1 cellular context compared by ENCODE assay signal in genomic region chr1:117758444-117759316, GRCh38.
TF ChIP-seq lines count a peak whose summit lies in the region.

No MANE protein-coding gene starts in this region.

TF ChIP-seq in HEK293, 187 proteins besides CTCF, POLR2A, EP300 and RAD21 (continued from another document and continues in another):
- TF ChIP-seq ZBTB8A (tag by site-specific recombination; IDR thresholded peaks at IDR 0.05) (peak; percentile 82), ZNF391 (tag by site-specific recombination; IDR thresholded peaks at IDR 0.05; ENCODE audit: borderline replicate concordance, low read depth) (0 out of 2 replicates have a peak, but pooled peaks have one; percentile 57), ZNF311 (tag by site-specific recombination; IDR thresholded peaks at IDR 0.05; ENCODE audit: borderline replicate concordance) (no peak), ZNF354C (tag by site-specific recombination; IDR thresholded peaks at IDR 0.05; ENCODE audit: borderline replicate concordance, low read depth) (no peak), YY1 (tag by site-specific recombination; IDR thresholded peaks at IDR 0.05) (0 out of 2 replicates have a peak, but pooled peaks have one; percentile 18), ZNF843 (tag by site-specific recombination; IDR thresholded peaks at IDR 0.05) (peak; percentile 42), ZNF23 (tag by site-specific recombination; IDR thresholded peaks at IDR 0.05; ENCODE audit: borderline replicate concordance) (no peak), ZNF600 (tag by site-specific recombination; IDR thresholded peaks at IDR 0.05) (peak; percentile 44; the same call in 1 of the 2 replicates), ZBTB44 (tag by site-specific recombination; IDR thresholded peaks at IDR 0.05) (no peak), ZNF274 (IDR thresholded peaks at IDR 0.05; ENCODE audit: low read length) (no peak), ZNF274 (tag by site-specific recombination; IDR thresholded peaks at IDR 0.05; ENCODE audit: borderline replicate concordance) (no peak), SCRT1 (tag by site-specific recombination; IDR thresholded peaks at IDR 0.05; ENCODE audit: borderline replicate concordance) (no peak), ZNF433 (tag by site-specific recombination; IDR thresholded peaks at IDR 0.05; ENCODE audit: low read depth) (no peak), ZNF324 (tag by site-specific recombination; IDR thresholded peaks at IDR 0.05) (peak; percentile 42; the same call in 1 of the 2 replicates), ZNF202 (tag by site-specific recombination; IDR thresholded peaks at IDR 0.05; ENCODE audit: borderline replicate concordance) (no peak), PRDM6 (tag by site-specific recombination; IDR thresholded peaks at IDR 0.05) (no peak), ZNF335 (tag by site-specific recombination; conservative IDR thresholded peaks at IDR 0.05) (peak; percentile 98), ZNF596 (tag by site-specific recombination; IDR thresholded peaks at IDR 0.05) (no peak), ZNF571 (tag by site-specific recombination; IDR thresholded peaks at IDR 0.05) (no peak), ZBTB21 (tag by site-specific recombination; IDR thresholded peaks at IDR 0.05) (0 out of 2 replicates have a peak, but pooled peaks have one; percentile 29), ZNF239 (tag by site-specific recombination; IDR thresholded peaks at IDR 0.05) (no peak), ZNF529 (tag by site-specific recombination; IDR thresholded peaks at IDR 0.05; ENCODE audit: insufficient replicate concordance) (no peak), ZNF645 (tag by site-specific recombination; IDR thresholded peaks at IDR 0.05) (no peak), ZNF555 (tag by site-specific recombination; conservative IDR thresholded peaks at IDR 0.05) (no peak), ZNF24 (tag by site-specific recombination; IDR thresholded peaks at IDR 0.05) (0 out of 2 replicates have a peak, but pooled peaks have one; percentile 41), ZNF19 (tag by site-specific recombination; IDR thresholded peaks at IDR 0.05; ENCODE audit: low read depth) (no peak), OSR2 (tag by site-specific recombination; IDR thresholded peaks at IDR 0.05) (peak; percentile 91), ZNF416 (tag by site-specific recombination; IDR thresholded peaks at IDR 0.05) (no peak), MZF1 (tag by site-specific recombination; IDR thresholded peaks at IDR 0.05; ENCODE audit: borderline replicate concordance) (0 out of 2 replicates have a peak, but pooled peaks have one; percentile 21), ZNF560 (tag by site-specific recombination; IDR thresholded peaks at IDR 0.05; ENCODE audit: borderline replicate concordance) (no peak), ZFP3 (tag by site-specific recombination; IDR thresholded peaks at IDR 0.05; ENCODE audit: low read depth) (no peak), ZBTB48 (tag by site-specific recombination; IDR thresholded peaks at IDR 0.05) (peak; percentile 79), IKZF3 (tag by site-specific recombination; IDR thresholded peaks at IDR 0.05) (peak; percentile 97), ZNF664 (tag by site-specific recombination; IDR thresholded peaks at IDR 0.05) (no peak), HOXC10 (CRISPR knock-in tag; IDR thresholded peaks at IDR 0.05) (no peak), ZNF221 (tag by site-specific recombination; IDR thresholded peaks at IDR 0.05; ENCODE audit: borderline replicate concordance) (no peak), ZBTB1 (tag by site-specific recombination; IDR thresholded peaks at IDR 0.05) (no peak), ZNF280C (tag by site-specific recombination; IDR thresholded peaks at IDR 0.05) (no peak), ZNF623 (tag by site-specific recombination; IDR thresholded peaks at IDR 0.05) (no peak), ZNF768 (tag by site-specific recombination; IDR thresholded peaks at IDR 0.05) (no peak), ZNF157 (tag by site-specific recombination; IDR thresholded peaks at IDR 0.05) (no peak), ZNF175 (tag by site-specific recombination; IDR thresholded peaks at IDR 0.05) (no peak), ZNF16 (tag by site-specific recombination; IDR thresholded peaks at IDR 0.05; ENCODE audit: low read depth) (no peak), ZNF544 (tag by site-specific recombination; IDR thresholded peaks at IDR 0.05) (no peak), ZNF558 (tag by site-specific recombination; IDR thresholded peaks at IDR 0.05) (0 out of 2 replicates have a peak, but pooled peaks have one; percentile 20), ZNF148 (tag by site-specific recombination; IDR thresholded peaks at IDR 0.05; ENCODE audit: borderline replicate concordance) (no peak), ZNF660 (tag by site-specific recombination; IDR thresholded peaks at IDR 0.05) (peak; percentile 92), BCL6B (tag by site-specific recombination; IDR thresholded peaks at IDR 0.05) (no peak), ZNF837 (tag by site-specific recombination; IDR thresholded peaks at IDR 0.05) (no peak), SALL2 (tag by site-specific recombination; IDR thresholded peaks at IDR 0.05; ENCODE audit: borderline replicate concordance) (no peak)
- TF ChIP-seq, protein P1, sequence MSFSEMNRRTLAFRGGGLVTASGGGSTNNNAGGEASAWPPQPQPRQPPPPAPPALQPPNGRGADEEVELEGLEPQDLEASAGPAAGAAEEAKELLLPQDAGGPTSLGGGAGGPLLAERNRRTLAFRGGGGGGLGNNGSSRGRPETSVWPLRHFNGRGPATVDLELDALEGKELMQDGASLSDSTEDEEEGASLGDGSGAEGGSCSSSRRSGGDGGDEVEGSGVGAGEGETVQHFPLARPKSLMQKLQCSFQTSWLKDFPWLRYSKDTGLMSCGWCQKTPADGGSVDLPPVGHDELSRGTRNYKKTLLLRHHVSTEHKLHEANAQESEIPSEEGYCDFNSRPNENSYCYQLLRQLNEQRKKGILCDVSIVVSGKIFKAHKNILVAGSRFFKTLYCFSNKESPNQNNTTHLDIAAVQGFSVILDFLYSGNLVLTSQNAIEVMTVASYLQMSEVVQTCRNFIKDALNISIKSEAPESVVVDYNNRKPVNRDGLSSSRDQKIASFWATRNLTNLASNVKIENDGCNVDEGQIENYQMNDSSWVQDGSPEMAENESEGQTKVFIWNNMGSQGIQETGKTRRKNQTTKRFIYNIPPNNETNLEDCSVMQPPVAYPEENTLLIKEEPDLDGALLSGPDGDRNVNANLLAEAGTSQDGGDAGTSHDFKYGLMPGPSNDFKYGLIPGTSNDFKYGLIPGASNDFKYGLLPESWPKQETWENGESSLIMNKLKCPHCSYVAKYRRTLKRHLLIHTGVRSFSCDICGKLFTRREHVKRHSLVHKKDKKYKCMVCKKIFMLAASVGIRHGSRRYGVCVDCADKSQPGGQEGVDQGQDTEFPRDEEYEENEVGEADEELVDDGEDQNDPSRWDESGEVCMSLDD (tag by site-specific recombination; IDR thresholded peaks at IDR 0.05) = 0 out of 2 replicates have a peak, but pooled peaks have one; percentile 16
- TF ChIP-seq, protein P2, sequence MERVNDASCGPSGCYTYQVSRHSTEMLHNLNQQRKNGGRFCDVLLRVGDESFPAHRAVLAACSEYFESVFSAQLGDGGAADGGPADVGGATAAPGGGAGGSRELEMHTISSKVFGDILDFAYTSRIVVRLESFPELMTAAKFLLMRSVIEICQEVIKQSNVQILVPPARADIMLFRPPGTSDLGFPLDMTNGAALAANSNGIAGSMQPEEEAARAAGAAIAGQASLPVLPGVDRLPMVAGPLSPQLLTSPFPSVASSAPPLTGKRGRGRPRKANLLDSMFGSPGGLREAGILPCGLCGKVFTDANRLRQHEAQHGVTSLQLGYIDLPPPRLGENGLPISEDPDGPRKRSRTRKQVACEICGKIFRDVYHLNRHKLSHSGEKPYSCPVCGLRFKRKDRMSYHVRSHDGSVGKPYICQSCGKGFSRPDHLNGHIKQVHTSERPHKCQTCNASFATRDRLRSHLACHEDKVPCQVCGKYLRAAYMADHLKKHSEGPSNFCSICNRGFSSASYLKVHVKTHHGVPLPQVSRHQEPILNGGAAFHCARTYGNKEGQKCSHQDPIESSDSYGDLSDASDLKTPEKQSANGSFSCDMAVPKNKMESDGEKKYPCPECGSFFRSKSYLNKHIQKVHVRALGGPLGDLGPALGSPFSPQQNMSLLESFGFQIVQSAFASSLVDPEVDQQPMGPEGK (tag by site-specific recombination; IDR thresholded peaks at IDR 0.05) = peak; percentile 58
- TF ChIP-seq, protein P3, sequence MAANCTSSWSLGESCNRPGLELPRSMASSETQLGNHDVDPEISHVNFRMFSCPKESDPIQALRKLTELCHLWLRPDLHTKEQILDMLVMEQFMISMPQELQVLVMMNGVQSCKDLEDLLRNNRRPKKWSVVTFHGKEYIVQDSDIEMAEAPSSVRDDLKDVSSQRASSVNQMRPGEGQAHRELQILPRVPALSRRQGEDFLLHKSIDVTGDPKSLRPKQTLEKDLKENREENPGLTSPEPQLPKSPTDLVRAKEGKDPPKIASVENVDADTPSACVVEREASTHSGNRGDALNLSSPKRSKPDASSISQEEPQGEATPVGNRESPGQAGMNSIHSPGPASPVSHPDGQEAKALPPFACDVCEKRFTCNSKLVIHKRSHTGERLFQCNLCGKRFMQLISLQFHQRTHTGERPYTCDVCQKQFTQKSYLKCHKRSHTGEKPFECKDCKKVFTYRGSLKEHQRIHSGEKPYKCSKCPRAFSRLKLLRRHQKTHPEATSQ (tag by site-specific recombination; IDR thresholded peaks at IDR 0.05) = no peak
